Comparison of ENCODE assay signal across 10 cellular contexts in genomic region chr12:120227233-120228040, GRCh38. TPM values are rescaled to one million over a fixed set of nuclear protein-coding genes. Genes with fewer than 3 reads are reported as not detected.
A peak's percentile ranks its signal among the peaks of the same experiment; 100 is the strongest.
DNase-seq lines count a peak whose midpoint lies in the region; ATAC-seq and TF ChIP-seq lines count a peak whose summit lies in the region.
"Had no signal": no experiment of that assay in that cellular context is flagged by ENCODE, and none has a peak within 500 bp of the region (broad histone marks: within the 10 kb centered on the region; RNA-seq: fewer than 3 reads in every experiment).

No MANE protein-coding gene starts in this region.

- H3K4me3 Mint-ChIP-seq in CD4-positive, alpha-beta memory T cell = peak overlapping the region in 1 of 8 donors; percentile 20
- no peak overlapping the region for H3K4me3 Mint-ChIP-seq in dendritic cell treated with granulocyte-macrophage colony-stimulating factor and Interleukin-4, amounts not matched to agents 40 ng/mL and 50 ng/mL, for 4 days
- H3K4me3 Mint-ChIP-seq in nephron progenitor cell = peak overlapping the region; percentile 31
- H3K4me3 Mint-ChIP-seq: activated CD8-positive, alpha-beta T cell treated with anti-CD3 and anti-CD28 coated beads for 36 hours had no signal

- peaks cover 22% of the 10 kb centered on the region for H3K36me3 ChIP-seq in CD4-positive, alpha-beta memory T cell (ENCODE audit: insufficient read depth, low read length)
- H3K36me3 ChIP-seq in HUES48 (ENCODE audit: control insufficient read depth, insufficient read depth, low read length) = peaks cover 26% of the 10 kb centered on the region

- intact Hi-C loops in CD4-positive, alpha-beta memory T cell (cut with micrococcal nuclease) = loop anchor here (1.0 to 2.0 kb wide), 3 partner anchors 27 to 64 kb away; partner anchors contain the start of genes PXN, RNU4-2 and RPLP0
- intact Hi-C loops in dendritic cell treated with granulocyte-macrophage colony-stimulating factor and Interleukin-4, amounts not matched to agents 40 ng/mL and 50 ng/mL, for 4 days (cut with micrococcal nuclease) = loop anchor here (1.0 kb wide), 2 partner anchors 38 to 64 kb away; partner anchors contain the start of genes PXN and RNU4-2

- peak overlapping the region in 5 of 7 donors; percentile 15 to 92 (median 76) for H3K27ac Mint-ChIP-seq in CD4-positive, alpha-beta memory T cell
- peak overlapping the region; percentile 84 for H3K27ac Mint-ChIP-seq in dendritic cell treated with granulocyte-macrophage colony-stimulating factor and Interleukin-4, amounts not matched to agents 40 ng/mL and 50 ng/mL, for 4 days
- H3K27ac Mint-ChIP-seq in nephron progenitor cell = no peak overlapping the region

- POLR2A ChIA-PET in CD4-positive, alpha-beta memory T cell (lab: Charles Lee; ENCODE audit: partially characterized antibody) = interaction anchor here (0.8 to 12.6 kb wide), 14 partner anchors 8 to 75 kb away, joined by 3 to 338 read pairs (median 10); partner anchors contain the start of genes PXN, RNU4-1, RNU4-2 and RPLP0

- no peaks in the 10 kb centered on the region for H3K27me3 Mint-ChIP-seq in CD4-positive, alpha-beta memory T cell
- no peaks in the 10 kb centered on the region for H3K27me3 Mint-ChIP-seq in dendritic cell treated with granulocyte-macrophage colony-stimulating factor and Interleukin-4, amounts not matched to agents 40 ng/mL and 50 ng/mL, for 4 days
- peaks cover 3% of the 10 kb centered on the region for H3K27me3 Mint-ChIP-seq in nephron progenitor cell (ENCODE audit: low read depth, poor library complexity)
- H3K27me3 Mint-ChIP-seq: activated CD8-positive, alpha-beta T cell treated with anti-CD3 and anti-CD28 coated beads for 36 hours had no signal

- no peak for TF ChIP-seq CTCF in nephron progenitor cell (IDR thresholded peaks at IDR 0.05)

- H3K4me3 ChIP-seq in CD4-positive, alpha-beta memory T cell (ENCODE audit: low read length in 2 of 2) = no peak overlapping the region
- no peak overlapping the region for H3K4me3 ChIP-seq in HUES48 (ENCODE audit: low read depth, low read length)

- H3K27me3 ChIP-seq in CD4-positive, alpha-beta memory T cell (ENCODE audit: insufficient read depth, low read length) = no peaks in the 10 kb centered on the region
- no peaks in the 10 kb centered on the region for H3K27me3 ChIP-seq in HUES48 (ENCODE audit: control insufficient read depth, insufficient read depth, low read length)
- H3K27me3 ChIP-seq: left lung had no signal

- no peaks in the 10 kb centered on the region for H3K9me3 ChIP-seq in CD4-positive, alpha-beta memory T cell (ENCODE audit: control insufficient read depth in 1 of 2, low read length in 2 of 2)
- H3K9me3 ChIP-seq in HUES48 (ENCODE audit: control insufficient read depth, insufficient read depth, low read length) = no peaks in the 10 kb centered on the region
- H3K9me3 ChIP-seq: left lung had no signal

- peaks cover 75% of the 10 kb centered on the region for H3K4me1 ChIP-seq in CD4-positive, alpha-beta memory T cell (ENCODE audit: insufficient read depth, low read length)
- peaks cover 48% of the 10 kb centered on the region for H3K4me1 ChIP-seq in HUES48 (ENCODE audit: control insufficient read depth, insufficient read depth, low read length)

- ATAC-seq in GM19395 (IDR thresholded peaks at IDR 0.05; ENCODE audit: unreplicated experiment) = no peak
- no peak for ATAC-seq in GM19351 (IDR thresholded peaks at IDR 0.05; ENCODE audit: unreplicated experiment)

- no peak overlapping the region for H3K9ac ChIP-seq in HUES48 (ENCODE audit: low read depth, low read length)

- CTCF ChIA-PET in CD4-positive, alpha-beta memory T cell (lab: Charles Lee; ENCODE audit: partially characterized antibody) = interaction anchor here (0.6 to 17.5 kb wide), 31 partner anchors 8 to 204 kb away, joined by 3 to 1075 read pairs (median 4); partner anchors contain the start of genes PXN, RNU4-1, RNU4-2 and RPLP0

- peaks cover 0 to 5% (median 0%) of the 10 kb centered on the region in 8 donors for H3K9me3 Mint-ChIP-seq in CD4-positive, alpha-beta memory T cell
- H3K9me3 Mint-ChIP-seq in dendritic cell treated with granulocyte-macrophage colony-stimulating factor and Interleukin-4, amounts not matched to agents 40 ng/mL and 50 ng/mL, for 4 days = no peaks in the 10 kb centered on the region
- H3K9me3 Mint-ChIP-seq in nephron progenitor cell = no peaks in the 10 kb centered on the region
- H3K9me3 Mint-ChIP-seq: activated CD8-positive, alpha-beta T cell treated with anti-CD3 and anti-CD28 coated beads for 36 hours had no signal

- no peak for DNase-seq in CD4-positive, alpha-beta memory T cell
- DNase-seq in nephron progenitor cell (no peak), globus pallidus (ENCODE audit: low spot score) (no peak), GM03348 (ENCODE audit: low spot score) (no peak)

- peaks cover 6 to 33% of the 10 kb centered on the region in 2 donors for H3K36me3 Mint-ChIP-seq in CD4-positive, alpha-beta memory T cell
- peaks cover 45% of the 10 kb centered on the region for H3K36me3 Mint-ChIP-seq in dendritic cell treated with granulocyte-macrophage colony-stimulating factor and Interleukin-4, amounts not matched to agents 40 ng/mL and 50 ng/mL, for 4 days (ENCODE audit: low read depth)
- H3K36me3 Mint-ChIP-seq in nephron progenitor cell (ENCODE audit: low read depth) = peaks cover 11% of the 10 kb centered on the region

- H3K27ac ChIP-seq in CD4-positive, alpha-beta memory T cell (ENCODE audit: low read depth, low read length) = peak overlapping the region; percentile 43
- peak overlapping the region; percentile 99 for H3K27ac ChIP-seq in HUES48 (ENCODE audit: low read depth, low read length)

- peaks cover 53 to 76% (median 67%) of the 10 kb centered on the region in 4 donors for H3K4me1 Mint-ChIP-seq in CD4-positive, alpha-beta memory T cell
- peaks cover 91% of the 10 kb centered on the region for H3K4me1 Mint-ChIP-seq in dendritic cell treated with granulocyte-macrophage colony-stimulating factor and Interleukin-4, amounts not matched to agents 40 ng/mL and 50 ng/mL, for 4 days (ENCODE audit: low read depth)
- H3K4me1 Mint-ChIP-seq in nephron progenitor cell = peaks cover 85% of the 10 kb centered on the region

RNA-seq across cellular contexts. Expression of gene RPLP0, which starts 26.5 kb away (rescaled TPM):
- 1,000 to 10,000 TPM; 1,817 to 1,965 TPM for total RNA-seq in CD4-positive, alpha-beta memory T cell
- polyA plus RNA-seq in CD4-positive, alpha-beta memory T cell = 1,000 to 10,000 TPM; 1,342 to 2,125 TPM

RNA-seq across cellular contexts. Expression of gene GCN1, which starts 32.9 kb away (rescaled TPM):
- total RNA-seq in CD4-positive, alpha-beta memory T cell = 100 to 1,000 TPM; 127 to 132 TPM
- polyA plus RNA-seq in CD4-positive, alpha-beta memory T cell = 10 to 100 TPM; 13.9 to 29.6 TPM

RNA-seq across cellular contexts. Expression of gene PXN, which starts 38.1 kb away (rescaled TPM):
- 100 to 1,000 TPM; 108 to 126 TPM for total RNA-seq in CD4-positive, alpha-beta memory T cell
- 100 to 1,000 TPM in 1 of 2 donors, 10 to 100 TPM in 1; 81.7 to 115 TPM for polyA plus RNA-seq in CD4-positive, alpha-beta memory T cell
